ENCODE assay signal across 2 cellular contexts in genomic region chr2:198901894-198902293, GRCh38.
TF ChIP-seq lines count a peak whose summit lies in the region.

No MANE protein-coding gene starts in this region.

TF ChIP-seq in SK-N-SH, 30 proteins besides CTCF, POLR2A, EP300 and RAD21:
- TF ChIP-seq REST (IDR thresholded peaks at IDR 0.05; ENCODE audit: low read depth, low read length) (no peak), YY1 (IDR thresholded peaks at IDR 0.05; ENCODE audit: low read depth) (no peak), RXRA (IDR thresholded peaks at IDR 0.05; ENCODE audit: borderline replicate concordance, low read depth) (no peak), FOSL2 (IDR thresholded peaks at IDR 0.05; ENCODE audit: borderline replicate concordance, low read depth) (no peak), NFIC (IDR thresholded peaks at IDR 0.05; ENCODE audit: borderline replicate concordance) (no peak), RFX5 (IDR thresholded peaks at IDR 0.05; ENCODE audit: low read length) (no peak), TAF1 (IDR thresholded peaks at IDR 0.05; ENCODE audit: borderline replicate concordance, low read depth, low read length) (no peak), TEAD4 (IDR thresholded peaks at IDR 0.05; ENCODE audit: borderline replicate concordance, insufficient read depth) (no peak), IRF3 (IDR thresholded peaks at IDR 0.05; ENCODE audit: low read depth, low read length) (no peak), JUND (IDR thresholded peaks at IDR 0.05) (no peak), USF1 (IDR thresholded peaks at IDR 0.05; ENCODE audit: borderline replicate concordance, low read depth) (no peak), FOXJ3 (CRISPR knock-in tag; IDR thresholded peaks at IDR 0.05) (no peak), GABPA (IDR thresholded peaks at IDR 0.05; ENCODE audit: low read depth) (no peak), TCF12 (IDR thresholded peaks at IDR 0.05) (no peak), USF2 (IDR thresholded peaks at IDR 0.05; ENCODE audit: borderline replicate concordance, low read depth, low read length) (no peak)
TF ChIP-seq in SK-N-SH: peak in this region for 0.

TF ChIP-seq in SK-N-SH treated with all-trans-retinoic acid at 6 μM for 48 hours, 23 proteins besides CTCF, POLR2A, EP300 and RAD21 (continued from another document):
- no peak for TF ChIP-seq POU6F1 (CRISPR knock-in tag; IDR thresholded peaks at IDR 0.05; ENCODE audit: borderline replicate concordance, low read depth)
- no peak for TF ChIP-seq GLIS3 (CRISPR knock-in tag; IDR thresholded peaks at IDR 0.05)
- no peak for TF ChIP-seq ISL1 (CRISPR knock-in tag; IDR thresholded peaks at IDR 0.05)
